In genomic region chr7:101823086-101823485, GRCh38 we compare ENCODE assay signal across 1 cellular context.
TF ChIP-seq lines count a peak whose summit lies in the region.

No MANE protein-coding gene starts in this region.

TF ChIP-seq in GM23338, 12 proteins besides CTCF, POLR2A, EP300 and RAD21 (continued from another document):
- TF ChIP-seq ZNF462 (CRISPR knock-in tag; IDR thresholded peaks at IDR 0.05) = no peak
- TF ChIP-seq ZNF114 (CRISPR knock-in tag; IDR thresholded peaks at IDR 0.05) = no peak
